16 cellular contexts compared by ENCODE assay signal in genomic region chr10:96420610-96421009, GRCh38.
DNase-seq lines count a peak whose midpoint lies in the region; ATAC-seq, FAIRE-seq and TF ChIP-seq lines count a peak whose summit lies in the region.
"Had no signal": no experiment of that assay in that cellular context is flagged by ENCODE, and none has a peak within 500 bp of the region (broad histone marks: within the 10 kb centered on the region; RNA-seq: fewer than 3 reads in every experiment).

No MANE protein-coding gene starts in this region.

- no TSS peak for BruUV-seq in HepG2 (replicated peaks; lab: Mats Ljungman, UMichigan)

- peak overlapping the region; percentile 35 for H3K27ac Mint-ChIP-seq in mesothelial cell of epicardium
- H3K27ac Mint-ChIP-seq: CD4-positive, CD25-positive, alpha-beta regulatory T cell had no signal

- H3K79me2 ChIP-seq in SK-N-SH (ENCODE audit: insufficient read depth) (no peaks in the 10 kb centered on the region), HepG2 (ENCODE audit: insufficient read depth, low read length) (no peaks in the 10 kb centered on the region)

- H3K36me3 ChIP-seq in left ventricle myocardium inferior = no peaks in the 10 kb centered on the region
- H3K36me3 ChIP-seq in right atrium auricular region = no peaks in the 10 kb centered on the region
- no peaks in the 10 kb centered on the region for H3K36me3 ChIP-seq in SK-N-SH (replicated peaks in 1 of 2; ENCODE audit: control insufficient read depth in 1 of 2, insufficient read depth in 2 of 2, low read length in 1 of 2)
- H3K36me3 ChIP-seq in pancreas = no peaks in the 10 kb centered on the region
- no peaks in the 10 kb centered on the region for H3K36me3 ChIP-seq in HepG2 (replicated peaks in 1 of 2; ENCODE audit: control insufficient read depth in 1 of 2, insufficient read depth in 2 of 2, low read length in 2 of 2)
- H3K36me3 ChIP-seq: BLaER1 treated with 17β-estradiol and CSF1 and Interleukin-3, amounts not matched to agents 10 nM and 100 nM had no signal

- 23% methylated on average over 11 of the region's 11 CpGs for WGBS in SK-N-SH (ENCODE audit: low lambda C conversion rate)
- WGBS in pancreas, 2 donors = 62 to 67% methylated on average over 11 of the region's 11 CpGs
- WGBS in HepG2 (ENCODE audit: low lambda C conversion rate) = 70% methylated on average over 11 of the region's 11 CpGs

- peaks cover 15% of the 10 kb centered on the region for H3K27me3 Mint-ChIP-seq in mesothelial cell of epicardium (ENCODE audit: low read depth)

- H3K36me3 Mint-ChIP-seq in mesothelial cell of epicardium = no peaks in the 10 kb centered on the region
- H3K36me3 Mint-ChIP-seq: CD4-positive, CD25-positive, alpha-beta regulatory T cell had no signal

- CTCF ChIA-PET in SK-N-SH (lab: Yijun Ruan, JAX) = interaction anchor here (0.6 to 4.5 kb wide), 7 partner anchors 10 to 858 kb away, joined by 3 to 28 read pairs (median 4); no protein-coding TSS in a partner anchor
- CTCF ChIA-PET in HepG2 (lab: Yijun Ruan, JAX; ENCODE audit: low intra/inter-chr PET ratio, low total read pairs) = no interaction called here

- H3K4me1 ChIP-seq in left ventricle myocardium inferior (peaks cover 46% of the 10 kb centered on the region), right atrium auricular region (peaks cover 0 to 12% of the 10 kb centered on the region in 2 donors), SK-N-SH (ENCODE audit: control insufficient read depth in 1 of 2, insufficient read depth in 2 of 2, low read depth in 1 of 2, low read length in 1 of 2) (peaks cover 0 to 27% of the 10 kb centered on the region in 2 experiments; a peak in 1 of 4 replicates), pancreas (no peaks in the 10 kb centered on the region), HepG2 (ENCODE audit: insufficient read depth, low read length) (peaks cover 22% of the 10 kb centered on the region)

- no peak for FAIRE-seq in pancreas (lab: Jason Lieb, UNC)
- FAIRE-seq in HepG2 (lab: Jason Lieb, UNC) = no peak
- FAIRE-seq: GM18507 had no signal

- DNase-seq in left ventricle myocardium inferior = no peak
- no peak for DNase-seq in right atrium auricular region (ENCODE audit: low spot score)
- peak; percentile 65 for DNase-seq in SK-N-SH
- no peak for DNase-seq in mesothelial cell of epicardium (ENCODE audit: low spot score in 2 of 2, unreplicated experiment in 2 of 2)
- DNase-seq in pancreas = no peak
- no peak for DNase-seq in HepG2 (ENCODE audit: low spot score)
- DNase-seq: 8988T; AML-193; Calu3; CD4-positive, CD25-positive, alpha-beta regulatory T cell; DMS 273 treated with DMSO at 0.1 percent for 48 hours; GM23248; H7 had no signal

- H3K9me2 ChIP-seq in SK-N-SH = no peaks in the 10 kb centered on the region

- H3K9ac ChIP-seq in SK-N-SH (no peak overlapping the region), HepG2 (ENCODE audit: insufficient read depth, low read depth, low read length) (no peak overlapping the region)
- H3K9ac ChIP-seq: BLaER1 treated with 17β-estradiol and CSF1 and Interleukin-3, amounts not matched to agents 10 nM and 100 nM; GM23248 had no signal

- peaks cover 26% of the 10 kb centered on the region for H3K4me1 Mint-ChIP-seq in mesothelial cell of epicardium
- H3K4me1 Mint-ChIP-seq: CD4-positive, CD25-positive, alpha-beta regulatory T cell had no signal

- H3K27me3 ChIP-seq in left ventricle myocardium inferior (ENCODE audit: low read depth) (no peaks in the 10 kb centered on the region), right atrium auricular region (no peaks in the 10 kb centered on the region), SK-N-SH (ENCODE audit: insufficient read depth) (no peaks in the 10 kb centered on the region), pancreas (no peaks in the 10 kb centered on the region), HepG2 (ENCODE audit: control insufficient read depth in 1 of 2, insufficient read depth in 2 of 2, low read length in 2 of 2) (peaks cover 0 to 4% of the 10 kb centered on the region in 2 experiments; a peak in 2 of 5 replicates)
- H3K27me3 ChIP-seq: BLaER1 treated with 17β-estradiol and CSF1 and Interleukin-3, amounts not matched to agents 10 nM and 100 nM had no signal

- ATAC-seq in pancreas = no peak
- ATAC-seq in HepG2 = no peak
- no peak for ATAC-seq in HG03565 (IDR thresholded peaks at IDR 0.05; ENCODE audit: unreplicated experiment)

- no peaks in the 10 kb centered on the region for H3F3A ChIP-seq in SK-N-SH (replicated peaks; ENCODE audit: insufficient read depth)

- TF ChIP-seq EP300 in SK-N-SH (IDR thresholded peaks at IDR 0.05; ENCODE audit: borderline replicate concordance in 1 of 2, low read depth in 1 of 2, low read length in 1 of 2) (peak in 1 of 2 experiments; percentile 76; a peak in 2 of 4 replicates), HepG2 (IDR thresholded peaks at IDR 0.05; ENCODE audit: low read depth in 2 of 2, low read length in 2 of 2) (no peak), HepG2 (CRISPR knock-in tag; IDR thresholded peaks at IDR 0.05; ENCODE audit: borderline replicate concordance) (no peak)

- H4K20me1 ChIP-seq in SK-N-SH (ENCODE audit: insufficient read depth) (no peaks in the 10 kb centered on the region), HepG2 (ENCODE audit: insufficient read depth, low read length) (no peaks in the 10 kb centered on the region)
- H4K20me1 ChIP-seq: BLaER1 treated with 17β-estradiol and CSF1 and Interleukin-3, amounts not matched to agents 10 nM and 100 nM had no signal

- TF ChIP-seq CTCF in left ventricle myocardium inferior (IDR thresholded peaks at IDR 0.05; ENCODE audit: borderline replicate concordance) = no peak
- no peak for TF ChIP-seq CTCF in right atrium auricular region (IDR thresholded peaks at IDR 0.05)
- no peak for TF ChIP-seq CTCF in SK-N-SH (IDR thresholded peaks at IDR 0.05)
- TF ChIP-seq CTCF in mesothelial cell of epicardium (IDR thresholded peaks at IDR 0.05; ENCODE audit: unreplicated experiment) = no peak
- TF ChIP-seq CTCF in pancreas (IDR thresholded peaks at IDR 0.05) = no peak
- TF ChIP-seq CTCF in HepG2 (CRISPR knock-in tag; IDR thresholded peaks at IDR 0.05) = no peak

- TF ChIP-seq POLR2A in HepG2 (IDR thresholded peaks at IDR 0.05; ENCODE audit: insufficient read depth in 1 of 2, low read depth in 2 of 2, low read length in 2 of 2) = no peak

- intact Hi-C loops in left ventricle myocardium inferior (cut with micrococcal nuclease) (no loop called here), pancreas (cut with DNase I) (no loop called here), HepG2 (cut with micrococcal nuclease; ENCODE audit: unreplicated experiment) (no loop called here)

- TF ChIP-seq RAD21 in SK-N-SH (IDR thresholded peaks at IDR 0.05; ENCODE audit: low read length) (no peak; the same call in 1 of the 2 replicates), HepG2 (CRISPR knock-in tag; IDR thresholded peaks at IDR 0.05) (no peak)

- in situ Hi-C loops in HepG2 (cut with HindIII; ENCODE audit: extremely low pct_ligation_motif_present, low pct_unique_long_range_greater_than_20kb) = no loop called here

- H3K4me3 ChIP-seq in left ventricle myocardium inferior = no peak overlapping the region
- no peak overlapping the region for H3K4me3 ChIP-seq in right atrium auricular region
- H3K4me3 ChIP-seq in SK-N-SH (ENCODE audit: low read depth in 2 of 2, low read length in 1 of 2) = no peak overlapping the region
- H3K4me3 ChIP-seq in pancreas = no peak overlapping the region
- no peak overlapping the region for H3K4me3 ChIP-seq in HepG2 (replicated peaks in 1 of 3; ENCODE audit: insufficient read depth in 1 of 3, low read depth in 2 of 3, low read length in 3 of 3)
- H3K4me3 ChIP-seq: BLaER1 treated with 17β-estradiol and CSF1 and Interleukin-3, amounts not matched to agents 10 nM and 100 nM; GM23248 had no signal

- H3K9me3 Mint-ChIP-seq in mesothelial cell of epicardium = no peaks in the 10 kb centered on the region

- H3K4me2 ChIP-seq in SK-N-SH (no peak overlapping the region), HepG2 (ENCODE audit: low read depth, low read length) (no peak overlapping the region)
- H3K4me2 ChIP-seq: BLaER1 treated with 17β-estradiol and CSF1 and Interleukin-3, amounts not matched to agents 10 nM and 100 nM had no signal

- POLR2A ChIA-PET in SK-N-SH (lab: Yijun Ruan, JAX) = no interaction called here
- POLR2A ChIA-PET in HepG2 (lab: Yijun Ruan, JAX) = no interaction called here

- H3K4me3 Mint-ChIP-seq in mesothelial cell of epicardium = no peak overlapping the region
- H3K4me3 Mint-ChIP-seq: CD4-positive, CD25-positive, alpha-beta regulatory T cell had no signal

- no peaks in the 10 kb centered on the region for H3K9me3 ChIP-seq in left ventricle myocardium inferior (replicated peaks)
- no peaks in the 10 kb centered on the region for H3K9me3 ChIP-seq in right atrium auricular region
- H3K9me3 ChIP-seq in SK-N-SH = no peaks in the 10 kb centered on the region
- H3K9me3 ChIP-seq in pancreas = no peaks in the 10 kb centered on the region
- H3K9me3 ChIP-seq in HepG2 (ENCODE audit: low read length) = no peaks in the 10 kb centered on the region
- H3K9me3 ChIP-seq: BLaER1 treated with 17β-estradiol and CSF1 and Interleukin-3, amounts not matched to agents 10 nM and 100 nM had no signal

- H3K27ac ChIP-seq in left ventricle myocardium inferior (replicated peaks) = peak overlapping the region; percentile 25
- no peak overlapping the region for H3K27ac ChIP-seq in right atrium auricular region
- peak overlapping the region in 1 of 2 experiments; percentile 25; a peak in 1 of 4 replicates for H3K27ac ChIP-seq in SK-N-SH (ENCODE audit: low read depth in 2 of 2, low read length in 1 of 2)
- no peak overlapping the region for H3K27ac ChIP-seq in pancreas
- no peak overlapping the region for H3K27ac ChIP-seq in HepG2 (ENCODE audit: extremely low read length, insufficient read depth, low read length)
- H3K27ac ChIP-seq: BLaER1 treated with 17β-estradiol and CSF1 and Interleukin-3, amounts not matched to agents 10 nM and 100 nM; GM23248 had no signal

- H2AFZ ChIP-seq in SK-N-SH (ENCODE audit: low read depth) = no peak overlapping the region
- H2AFZ ChIP-seq in HepG2 (ENCODE audit: low read length) = no peak overlapping the region
- H2AFZ ChIP-seq: GM23248 had no signal

TF ChIP-seq in SK-N-SH, 30 proteins besides CTCF, POLR2A, EP300 and RAD21:
- peak; percentile 96 for TF ChIP-seq RCOR1 (IDR thresholded peaks at IDR 0.05; ENCODE audit: low read length)
- peak; percentile 70 for TF ChIP-seq CHD2 (IDR thresholded peaks at IDR 0.05; ENCODE audit: low read length, partially characterized antibody)
- no peak for TF ChIP-seq TAF1 (IDR thresholded peaks at IDR 0.05; ENCODE audit: borderline replicate concordance, low read depth, low read length)
- peak; percentile 37; the same call in 1 of the 2 replicates for TF ChIP-seq GATA2 (CRISPR knock-in tag; IDR thresholded peaks at IDR 0.05)
- no peak for TF ChIP-seq SIN3A (IDR thresholded peaks at IDR 0.05; ENCODE audit: borderline replicate concordance, low read depth, low read length)
TF ChIP-seq in SK-N-SH: peak in this region for 3.

TF ChIP-seq in HepG2, 621 proteins besides CTCF, POLR2A, EP300 and RAD21 (continues in another document):
- TF ChIP-seq HOXA5 (CRISPR knock-in tag; IDR thresholded peaks at IDR 0.05) (no peak), THYN1 (CRISPR knock-in tag; IDR thresholded peaks at IDR 0.05; ENCODE audit: borderline replicate concordance, low read depth) (no peak), EZH2 (conservative IDR thresholded peaks at IDR 0.05; ENCODE audit: low read depth, low read length) (no peak), GABPA (IDR thresholded peaks at IDR 0.05; ENCODE audit: low read depth, low read length) (no peak), GABPA (CRISPR knock-in tag; IDR thresholded peaks at IDR 0.05; ENCODE audit: low read depth) (no peak)
